In the genomic region with DNA sequence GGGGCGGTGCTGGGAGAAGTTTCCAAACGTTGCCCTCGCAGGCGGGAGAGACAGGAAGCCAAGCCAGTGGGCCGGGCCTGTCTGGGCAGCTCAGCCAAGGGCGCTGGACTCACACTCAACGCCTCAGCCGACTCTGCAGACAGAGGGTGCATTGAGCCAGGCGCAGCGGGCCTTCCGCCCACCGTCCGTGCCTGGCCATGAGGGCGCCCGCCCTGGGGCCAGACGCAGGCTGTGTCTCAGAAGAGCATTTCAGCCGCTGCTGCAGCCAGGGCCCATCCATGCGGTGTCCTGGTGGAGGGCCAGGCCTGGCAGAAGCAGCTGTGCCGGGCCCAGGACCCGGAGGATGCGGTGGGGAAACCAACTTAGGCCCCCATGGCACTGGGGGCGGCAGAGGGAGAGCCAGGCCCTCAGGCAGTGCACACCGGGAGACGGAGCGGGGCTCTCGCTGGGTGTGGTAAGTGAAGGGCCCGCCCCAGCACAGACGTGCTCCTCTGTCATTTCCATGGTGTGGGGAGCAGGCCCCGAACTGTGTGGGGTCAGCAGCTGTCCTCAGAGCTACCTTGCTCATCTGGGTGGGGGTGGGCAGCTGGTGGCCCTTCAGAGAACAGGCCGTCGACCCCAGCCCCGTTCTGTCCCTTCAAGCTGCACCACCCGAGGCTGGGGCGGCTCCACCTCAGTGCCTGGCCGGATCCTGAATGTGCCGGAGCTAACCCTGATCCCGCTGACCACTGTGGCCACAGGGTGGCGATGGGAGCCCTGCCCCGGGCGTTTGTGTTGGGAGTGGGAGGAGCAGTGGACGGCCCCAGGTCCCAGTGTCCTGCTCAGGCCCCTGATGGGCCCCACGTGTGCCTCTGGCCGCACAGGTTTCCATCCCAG, we compare ENCODE assay signal across 8 cellular contexts. TPM values are rescaled to one million over a fixed set of nuclear protein-coding genes. Genes with fewer than 3 reads are reported as not detected.
DNase-seq lines count a peak whose midpoint lies in the region; ATAC-seq and TF ChIP-seq lines count a peak whose summit lies in the region.

No MANE protein-coding gene starts in this region.

- no peak overlapping the region for H3K27ac Mint-ChIP-seq in CD4-positive, alpha-beta T cell

- CTCF ChIA-PET in CD4-positive, alpha-beta T cell (lab: Charles Lee): no interaction called here

- TF ChIP-seq CTCF in HFF-Myc (IDR thresholded peaks at IDR 0.05; ENCODE audit: low read depth, low read length, missing control alignments) (peak; percentile 26), breast epithelium (IDR thresholded peaks at IDR 0.05) (peak in 1 of 3 donors; percentile 31), stomach (IDR thresholded peaks at IDR 0.05) (peak in 4 of 7 experiments; percentile 13 to 49 (median 40))
- TF ChIP-seq CTCF in CD4-positive, alpha-beta T cell (IDR thresholded peaks at IDR 0.05): no peak

- H3K4me1 ChIP-seq in breast epithelium (peaks cover 8 to 9% of the 10 kb centered on the region in 2 donors), stomach (peaks cover 36 to 47% (median 46%) of the 10 kb centered on the region in 4 donors)

- DNase-seq in HFF-Myc (ENCODE audit: extremely low read depth, low read depth): no peak
- no peak for DNase-seq in breast epithelium (ENCODE audit: low spot score in 2 of 2)
- DNase-seq in iPS-NIHi11 (ENCODE audit: low spot score): peak; percentile 67
- peak; percentile 80 for DNase-seq in stomach
- DNase-seq in NCI-H146 treated with DMSO at 0.1 percent for 48 hours (lab: John Stamatoyannopoulos, UW; ENCODE audit: unreplicated experiment): no peak
- DNase-seq in stimulated activated CD4-positive, alpha-beta T cell treated with anti-CD3 and anti-CD28 coated beads, Interleukin-4, amount 100 ng/mL, for 24 hours: no peak
- no peak for DNase-seq in T-helper 9 cell
- no peak for DNase-seq in CD4-positive, alpha-beta T cell

- no peak for TF ChIP-seq EP300 in stomach (IDR thresholded peaks at IDR 0.05)

- no peaks in the 10 kb centered on the region for H3K36me3 ChIP-seq in breast epithelium
- H3K36me3 ChIP-seq in stomach: peaks cover 0 to 20% (median 10%) of the 10 kb centered on the region in 4 donors

- no peak for ATAC-seq in CD4-positive, alpha-beta T cell (ENCODE audit: poor library complexity)

- no peaks in the 10 kb centered on the region for H3K27me3 Mint-ChIP-seq in CD4-positive, alpha-beta T cell

- no peaks in the 10 kb centered on the region for H3K36me3 Mint-ChIP-seq in CD4-positive, alpha-beta T cell (ENCODE audit: low read depth)

- TF ChIP-seq POLR2A in breast epithelium (IDR thresholded peaks at IDR 0.05): no peak
- no peak for TF ChIP-seq POLR2A in stomach (IDR thresholded peaks at IDR 0.05)

- no peaks in the 10 kb centered on the region for H3K9me3 Mint-ChIP-seq in CD4-positive, alpha-beta T cell

- no peaks in the 10 kb centered on the region for H3K27me3 ChIP-seq in breast epithelium
- no peaks in the 10 kb centered on the region for H3K27me3 ChIP-seq in stomach
- H3K27me3 ChIP-seq in CD4-positive, alpha-beta T cell (ENCODE audit: control insufficient read depth, insufficient read depth, low read length): no peaks in the 10 kb centered on the region

- peak overlapping the region; percentile 31 to 63 for H3K27ac ChIP-seq in breast epithelium
- H3K27ac ChIP-seq in stomach: peak overlapping the region; percentile 17 to 43 (median 39)
- no peak overlapping the region for H3K27ac ChIP-seq in CD4-positive, alpha-beta T cell (ENCODE audit: low read depth, low read length)

- POLR2A ChIA-PET in CD4-positive, alpha-beta T cell (lab: Charles Lee): no interaction called here

- H3K4me3 Mint-ChIP-seq in CD4-positive, alpha-beta T cell: no peak overlapping the region

- intact Hi-C loops in breast epithelium (cut with DNase I; ENCODE audit: low total_unique reads): no loop called here
- intact Hi-C loops in stomach (cut with DNase I; ENCODE audit: low total_unique reads): no loop called here
- intact Hi-C loops in CD4-positive, alpha-beta T cell (cut with DNase I, micrococcal nuclease): no loop called here

- H3K9me3 ChIP-seq in breast epithelium: no peaks in the 10 kb centered on the region
- H3K9me3 ChIP-seq in stomach: no peaks in the 10 kb centered on the region
- no peaks in the 10 kb centered on the region for H3K9me3 ChIP-seq in CD4-positive, alpha-beta T cell (ENCODE audit: control insufficient read depth, low read length)

- WGBS in stomach, 5 donors: 42 to 63% (median 46%) methylated on average over 19 to 43 of the region's 43 CpGs

- H3K4me1 Mint-ChIP-seq in CD4-positive, alpha-beta T cell (ENCODE audit: low read depth): no peaks in the 10 kb centered on the region

- H3K4me3 ChIP-seq in HFF-Myc (replicated peaks; ENCODE audit: low read depth, low read length) (no peak overlapping the region), breast epithelium (peak overlapping the region; percentile 20 to 54 (median 39)), stomach (peak overlapping the region in 2 of 4 donors; percentile 11 to 24)

RNA-seq across cellular contexts. Expression of gene DNLZ, which starts 18.0 kb away (rescaled TPM):
- total RNA-seq in breast epithelium (10 to 100 TPM; 35.4 to 57.4 (median 40.0) TPM), stomach (10 to 100 TPM in 1 of 5 donors, 1 to 10 TPM in 3, not detected in 1; 1.3 to 10.1 (median 7.4) TPM)
- 10 to 100 TPM; 13.9 to 16.8 (median 15.0) TPM for polyA plus RNA-seq in stomach
- 10 to 100 TPM; 15.4 to 17.0 TPM for total RNA-seq in CD4-positive, alpha-beta T cell

RNA-seq across cellular contexts. Expression of gene GPSM1, which starts 18.2 kb away (rescaled TPM):
- total RNA-seq in breast epithelium (10 to 100 TPM in 1 of 3 donors, 1 to 10 TPM in 2; 5.6 to 19.0 (median 8.6) TPM), stomach (10 to 100 TPM in 3 of 5 donors, 1 to 10 TPM in 2; 3.5 to 16.5 (median 14.6) TPM)
- 10 to 100 TPM in 1 of 3 donors, 1 to 10 TPM in 2; 6.3 to 17.4 (median 9.6) TPM for polyA plus RNA-seq in stomach
- total RNA-seq in CD4-positive, alpha-beta T cell: 1 to 10 TPM; 7.7 to 8.6 TPM

RNA-seq across cellular contexts. Expression of gene CARD9, which starts 27.9 kb away (rescaled TPM):
- 1 to 10 TPM; 3.0 to 7.6 (median 3.3) TPM for total RNA-seq in breast epithelium
- total RNA-seq in stomach: 1 to 10 TPM in 3 of 5 donors, under 1 TPM in 1, not detected in 1; 0.92 to 8.2 (median 1.6) TPM
- polyA plus RNA-seq in stomach: 1 to 10 TPM in 2 of 3 donors, under 1 TPM in 1; 0.92 to 2.0 (median 1.1) TPM
- under 1 TPM; 0.36 to 0.64 TPM for total RNA-seq in CD4-positive, alpha-beta T cell

RNA-seq across cellular contexts. Expression of gene CCDC187, which starts 41.6 kb away (rescaled TPM):
- total RNA-seq in breast epithelium (not detected), stomach (1 to 10 TPM in 2 of 5 donors, under 1 TPM in 2, not detected in 1; 0.45 to 2.8 (median 1.7) TPM)
- under 1 TPM; 0.12 to 0.31 (median 0.18) TPM for polyA plus RNA-seq in stomach
- total RNA-seq in CD4-positive, alpha-beta T cell: not detected

RNA-seq across cellular contexts. Expression of gene SNAPC4, which starts 54.5 kb away (rescaled TPM):
- total RNA-seq in breast epithelium (1 to 10 TPM; 4.6 to 7.5 (median 6.7) TPM), stomach (10 to 100 TPM in 1 of 5 donors, 1 to 10 TPM in 4; 1.8 to 58.2 (median 5.8) TPM)
- 1 to 10 TPM; 2.9 to 4.6 (median 4.1) TPM for polyA plus RNA-seq in stomach
- total RNA-seq in CD4-positive, alpha-beta T cell: 1 to 10 TPM; 7.7 to 8.0 TPM

Comparison
In these comparisons a context has a peak if more than half of its experiments do, and no peak if none do; other contexts are left out.
1. DNase-seq: peak in iPS-NIHi11 (single experiment) and stomach (single experiment); none in HFF-Myc (single experiment), breast epithelium (0 of 2), NCI-H146 treated with DMSO at 0.1 percent for 48 hours (single experiment), stimulated activated CD4-positive, alpha-beta T cell treated with anti-CD3 and anti-CD28 coated beads, Interleukin-4, amount 100 ng/mL, for 24 hours (single experiment), T-helper 9 cell (single experiment) and CD4-positive, alpha-beta T cell (0 of 10).